In the genomic region with DNA sequence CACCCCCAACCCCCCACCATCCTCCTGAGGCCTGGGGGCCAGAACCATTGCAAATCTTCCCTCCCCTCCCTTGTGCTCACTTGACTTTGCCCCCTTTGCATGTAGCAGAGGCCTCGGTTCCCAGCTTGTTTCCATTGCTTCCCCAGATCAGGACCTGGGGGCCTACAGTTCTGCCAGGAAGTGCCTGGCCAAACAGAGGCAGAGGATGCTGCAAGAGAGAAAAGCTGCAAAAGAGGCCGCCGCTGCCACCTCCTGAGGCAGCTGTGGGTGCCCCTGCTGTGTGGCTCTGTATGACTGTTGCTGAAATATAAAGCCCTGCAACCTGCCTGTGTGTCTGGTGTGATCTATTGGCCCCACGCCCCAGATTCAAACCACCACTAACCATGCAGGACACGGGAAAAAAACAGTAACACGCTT, we compare ENCODE assay signal across 1 cellular context.
TF ChIP-seq lines count a peak whose summit lies in the region.

No MANE protein-coding gene starts in this region.

TF ChIP-seq in HCT116, 20 proteins besides CTCF, POLR2A, EP300 and RAD21 (continued from another document):
- TF ChIP-seq, protein P1, sequence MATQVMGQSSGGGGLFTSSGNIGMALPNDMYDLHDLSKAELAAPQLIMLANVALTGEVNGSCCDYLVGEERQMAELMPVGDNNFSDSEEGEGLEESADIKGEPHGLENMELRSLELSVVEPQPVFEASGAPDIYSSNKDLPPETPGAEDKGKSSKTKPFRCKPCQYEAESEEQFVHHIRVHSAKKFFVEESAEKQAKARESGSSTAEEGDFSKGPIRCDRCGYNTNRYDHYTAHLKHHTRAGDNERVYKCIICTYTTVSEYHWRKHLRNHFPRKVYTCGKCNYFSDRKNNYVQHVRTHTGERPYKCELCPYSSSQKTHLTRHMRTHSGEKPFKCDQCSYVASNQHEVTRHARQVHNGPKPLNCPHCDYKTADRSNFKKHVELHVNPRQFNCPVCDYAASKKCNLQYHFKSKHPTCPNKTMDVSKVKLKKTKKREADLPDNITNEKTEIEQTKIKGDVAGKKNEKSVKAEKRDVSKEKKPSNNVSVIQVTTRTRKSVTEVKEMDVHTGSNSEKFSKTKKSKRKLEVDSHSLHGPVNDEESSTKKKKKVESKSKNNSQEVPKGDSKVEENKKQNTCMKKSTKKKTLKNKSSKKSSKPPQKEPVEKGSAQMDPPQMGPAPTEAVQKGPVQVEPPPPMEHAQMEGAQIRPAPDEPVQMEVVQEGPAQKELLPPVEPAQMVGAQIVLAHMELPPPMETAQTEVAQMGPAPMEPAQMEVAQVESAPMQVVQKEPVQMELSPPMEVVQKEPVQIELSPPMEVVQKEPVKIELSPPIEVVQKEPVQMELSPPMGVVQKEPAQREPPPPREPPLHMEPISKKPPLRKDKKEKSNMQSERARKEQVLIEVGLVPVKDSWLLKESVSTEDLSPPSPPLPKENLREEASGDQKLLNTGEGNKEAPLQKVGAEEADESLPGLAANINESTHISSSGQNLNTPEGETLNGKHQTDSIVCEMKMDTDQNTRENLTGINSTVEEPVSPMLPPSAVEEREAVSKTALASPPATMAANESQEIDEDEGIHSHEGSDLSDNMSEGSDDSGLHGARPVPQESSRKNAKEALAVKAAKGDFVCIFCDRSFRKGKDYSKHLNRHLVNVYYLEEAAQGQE (IDR thresholded peaks at IDR 0.05; ENCODE audit: low read depth): no peak
- no peak for TF ChIP-seq EZH2 (IDR thresholded peaks at IDR 0.05)
- TF ChIP-seq POLR2AphosphoS5 (IDR thresholded peaks at IDR 0.05; ENCODE audit: low read depth, low read length): no peak; the same call in 1 of the 2 replicates
- TF ChIP-seq, protein P2, sequence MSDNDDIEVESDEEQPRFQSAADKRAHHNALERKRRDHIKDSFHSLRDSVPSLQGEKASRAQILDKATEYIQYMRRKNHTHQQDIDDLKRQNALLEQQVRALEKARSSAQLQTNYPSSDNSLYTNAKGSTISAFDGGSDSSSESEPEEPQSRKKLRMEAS (IDR thresholded peaks at IDR 0.05): no peak
- TF ChIP-seq CEBPB (IDR thresholded peaks at IDR 0.05; ENCODE audit: low read depth): no peak
- no peak for TF ChIP-seq TCF7L2 (IDR thresholded peaks at IDR 0.05; ENCODE audit: borderline replicate concordance, extremely low read depth, insufficient read depth, insufficient read length)
- no peak for TF ChIP-seq SP1 (IDR thresholded peaks at IDR 0.05; ENCODE audit: low read depth)
- no peak for TF ChIP-seq FOSL1 (IDR thresholded peaks at IDR 0.05; ENCODE audit: low read depth)
- no peak for TF ChIP-seq ZNF274 (IDR thresholded peaks at IDR 0.05; ENCODE audit: low read depth, low read length)
- no peak for TF ChIP-seq SRF (IDR thresholded peaks at IDR 0.05; ENCODE audit: low read depth)
